ENCODE assay signal across 1 cellular context in the genomic region with DNA sequence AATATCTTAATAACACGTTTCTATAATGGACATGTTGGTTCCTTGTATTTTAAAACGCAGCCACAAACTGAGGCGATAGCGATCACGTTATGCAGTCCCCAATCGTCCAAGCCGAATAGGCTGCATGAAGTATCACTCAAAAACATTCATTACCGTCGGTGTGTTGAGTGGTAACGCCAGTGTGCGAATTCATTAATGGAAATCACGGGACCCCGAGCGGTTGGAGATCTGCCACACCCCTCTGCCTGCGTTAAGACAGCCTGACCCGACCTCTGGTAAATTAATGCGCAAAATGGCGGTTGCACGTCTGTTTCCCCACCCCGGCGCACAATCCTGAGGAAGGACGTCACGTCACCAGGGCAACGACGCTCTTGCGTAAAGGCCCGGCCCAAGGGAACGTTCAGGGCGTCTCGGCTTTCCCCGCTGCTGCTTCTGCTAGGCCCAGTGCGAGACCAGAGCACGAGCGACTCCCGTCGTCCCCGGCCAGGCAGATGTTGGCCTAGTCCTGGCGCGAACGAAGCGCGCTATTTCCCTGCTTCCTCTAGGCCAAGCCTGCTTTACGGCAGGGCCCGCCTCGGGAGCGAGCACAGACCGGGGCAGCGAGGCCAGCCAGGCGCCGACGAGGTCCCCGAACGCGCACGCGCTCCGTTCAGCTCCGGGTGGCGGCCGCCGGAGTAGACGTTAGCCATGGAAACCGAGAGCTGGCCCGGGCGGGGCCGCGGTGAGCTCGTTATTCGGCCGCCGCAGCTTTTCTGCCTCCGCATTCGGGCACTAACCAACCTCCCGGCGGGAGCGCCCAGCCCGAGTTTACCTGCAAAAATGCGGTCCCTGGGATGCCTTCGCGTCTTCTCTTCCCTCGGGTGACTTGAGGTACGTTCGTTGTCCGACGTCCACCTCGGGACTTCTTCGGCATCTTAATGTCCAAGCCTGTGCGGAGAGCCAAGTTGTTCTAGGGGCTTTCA.
TF ChIP-seq lines count a peak whose summit lies in the region.

PCNX4 (plus strand) TSS at position 374 of the 962 bp plus-strand sequence. CDS start 15,716 bp downstream, outside the sequence.

TF ChIP-seq in GM12878, 131 proteins besides CTCF, POLR2A, EP300 and RAD21 (continued from another document and continues in another):
- TF ChIP-seq BCL3 (IDR thresholded peaks at IDR 0.05; ENCODE audit: borderline replicate concordance, insufficient read depth, low read depth, low read length, poor library complexity, severe bottlenecking) (no peak), TCF12 (IDR thresholded peaks at IDR 0.05; ENCODE audit: low read depth, low read length) (0 out of 2 replicates have a peak, but pooled peaks have one; percentile 26), CREM (IDR thresholded peaks at IDR 0.05; ENCODE audit: low read depth) (peak; percentile 91), ZNF622 (IDR thresholded peaks at IDR 0.05) (no peak), MTA2 (IDR thresholded peaks at IDR 0.05; ENCODE audit: low read depth) (peak; percentile 46), RELA (IDR thresholded peaks at IDR 0.05; ENCODE audit: borderline replicate concordance, partially characterized antibody) (peak; percentile 47), STAT1 (conservative IDR thresholded peaks at IDR 0.05) (0 out of 2 replicates have a peak, but pooled peaks have one; percentile 17), BCLAF1 (IDR thresholded peaks at IDR 0.05) (0 out of 2 replicates have a peak, but pooled peaks have one; percentile 14), ZNF687 (IDR thresholded peaks at IDR 0.05) (peak; percentile 99), PML (IDR thresholded peaks at IDR 0.05; ENCODE audit: low read length) (no peak), CHD2 (IDR thresholded peaks at IDR 0.05; ENCODE audit: borderline replicate concordance, low read depth, low read length) (peak; percentile 84), SREBF1 (IDR thresholded peaks at IDR 0.05; ENCODE audit: low read length) (peak; percentile 19; the same call in 1 of the 2 replicates), PAX5 (IDR thresholded peaks at IDR 0.05; ENCODE audit: borderline replicate concordance, low read depth, low read length) (peak; percentile 45; the same call in 1 of the 2 replicates), TBL1XR1 (IDR thresholded peaks at IDR 0.05; ENCODE audit: low read depth, low read length) (no peak), ZNF217 (IDR thresholded peaks at IDR 0.05) (no peak), HDAC6 (IDR thresholded peaks at IDR 0.05; ENCODE audit: unreplicated experiment) (no peak), SMAD1 (IDR thresholded peaks at IDR 0.05; ENCODE audit: low read depth, partially characterized antibody) (peak; percentile 15), MTA3 (IDR thresholded peaks at IDR 0.05; ENCODE audit: borderline replicate concordance, low read length) (no peak), SRF (IDR thresholded peaks at IDR 0.05; ENCODE audit: low read depth in 2 of 2, low read length in 2 of 2) (no peak), DPF2 (IDR thresholded peaks at IDR 0.05) (peak; percentile 77), ZNF274 (IDR thresholded peaks at IDR 0.05; ENCODE audit: insufficient read depth, insufficient read length) (no peak), SMC3 (IDR thresholded peaks at IDR 0.05; ENCODE audit: borderline replicate concordance, low read length) (no peak), PAX8 (IDR thresholded peaks at IDR 0.05) (0 out of 2 replicates have a peak, but pooled peaks have one; percentile 74), CUX1 (IDR thresholded peaks at IDR 0.05; ENCODE audit: insufficient replicate concordance, low read depth, low read length) (no peak), PRDM15 (CRISPR knock-in tag; IDR thresholded peaks at IDR 0.05) (no peak), IKZF2 (IDR thresholded peaks at IDR 0.05) (peak; percentile 53 to 58; a peak in 3 of 4 replicates), TCF7 (IDR thresholded peaks at IDR 0.05; ENCODE audit: borderline replicate concordance) (no peak), MAX (IDR thresholded peaks at IDR 0.05; ENCODE audit: low read depth, low read length) (peak; percentile 76), KAT2A (conservative IDR thresholded peaks at IDR 0.05; ENCODE audit: control insufficient read depth, low read depth, low read length) (no peak)
- TF ChIP-seq, protein P1, sequence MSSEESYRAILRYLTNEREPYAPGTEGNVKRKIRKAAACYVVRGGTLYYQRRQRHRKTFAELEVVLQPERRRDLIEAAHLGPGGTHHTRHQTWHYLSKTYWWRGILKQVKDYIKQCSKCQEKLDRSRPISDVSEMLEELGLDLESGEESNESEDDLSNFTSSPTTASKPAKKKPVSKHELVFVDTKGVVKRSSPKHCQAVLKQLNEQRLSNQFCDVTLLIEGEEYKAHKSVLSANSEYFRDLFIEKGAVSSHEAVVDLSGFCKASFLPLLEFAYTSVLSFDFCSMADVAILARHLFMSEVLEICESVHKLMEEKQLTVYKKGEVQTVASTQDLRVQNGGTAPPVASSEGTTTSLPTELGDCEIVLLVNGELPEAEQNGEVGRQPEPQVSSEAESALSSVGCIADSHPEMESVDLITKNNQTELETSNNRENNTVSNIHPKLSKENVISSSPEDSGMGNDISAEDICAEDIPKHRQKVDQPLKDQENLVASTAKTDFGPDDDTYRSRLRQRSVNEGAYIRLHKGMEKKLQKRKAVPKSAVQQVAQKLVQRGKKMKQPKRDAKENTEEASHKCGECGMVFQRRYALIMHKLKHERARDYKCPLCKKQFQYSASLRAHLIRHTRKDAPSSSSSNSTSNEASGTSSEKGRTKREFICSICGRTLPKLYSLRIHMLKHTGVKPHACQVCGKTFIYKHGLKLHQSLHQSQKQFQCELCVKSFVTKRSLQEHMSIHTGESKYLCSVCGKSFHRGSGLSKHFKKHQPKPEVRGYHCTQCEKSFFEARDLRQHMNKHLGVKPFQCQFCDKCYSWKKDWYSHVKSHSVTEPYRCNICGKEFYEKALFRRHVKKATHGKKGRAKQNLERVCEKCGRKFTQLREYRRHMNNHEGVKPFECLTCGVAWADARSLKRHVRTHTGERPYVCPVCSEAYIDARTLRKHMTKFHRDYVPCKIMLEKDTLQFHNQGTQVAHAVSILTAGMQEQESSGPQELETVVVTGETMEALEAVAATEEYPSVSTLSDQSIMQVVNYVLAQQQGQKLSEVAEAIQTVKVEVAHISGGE (CRISPR knock-in tag; IDR thresholded peaks at IDR 0.05), result no peak
